Comparison of ENCODE assay signal across 29 cellular contexts in the genomic region with DNA sequence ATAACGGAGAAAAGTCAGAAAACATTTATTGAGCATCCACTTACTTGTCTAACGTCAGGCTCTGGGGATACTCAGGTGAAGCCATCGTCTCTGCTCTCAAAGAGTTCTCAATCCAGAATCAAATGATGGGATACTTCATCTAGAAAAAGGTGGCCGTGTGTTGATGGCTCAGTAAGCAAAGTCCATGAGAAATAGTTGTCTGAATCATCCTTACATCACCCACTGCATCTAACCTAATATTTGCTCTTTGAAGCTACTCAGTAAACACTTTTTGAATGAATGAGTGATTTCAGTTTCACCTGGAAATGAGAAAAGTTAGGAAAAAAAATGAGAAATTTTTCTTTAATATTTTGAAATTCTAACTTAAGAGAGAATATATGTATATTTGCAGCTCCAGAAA.
"Had no signal": no experiment of that assay in that cellular context is flagged by ENCODE, and none has a peak within 500 bp of the region (broad histone marks: within the 10 kb centered on the region; RNA-seq: fewer than 3 reads in every experiment).

No MANE protein-coding gene starts in this region.

- H3K79me2 ChIP-seq: parathyroid adenoma had no signal

- H3K27me3 ChIP-seq: neural progenitor cell, neutrophil, right lobe of liver, testis, thyroid gland, upper lobe of right lung had no signal

- H3K9ac ChIP-seq: neural progenitor cell, parathyroid adenoma had no signal

- H3K9me3 ChIP-seq: left ventricle myocardium inferior, neutrophil, psoas muscle, right lobe of liver, testis, thyroid gland, upper lobe of right lung had no signal

- FAIRE-seq: islet of Langerhans, kidney, urothelium cell line had no signal

- H3K36me3 ChIP-seq: left ventricle myocardium inferior, neural progenitor cell, neutrophil, right lobe of liver, thyroid gland, upper lobe of right lung had no signal

- H2AFZ ChIP-seq: neural progenitor cell, parathyroid adenoma had no signal

- H3K4me3 ChIP-seq: left ventricle myocardium inferior, lung, neural progenitor cell, psoas muscle, right lobe of liver, smooth muscle cell, testis, thyroid gland, upper lobe of right lung had no signal

- H3K27ac ChIP-seq: left ventricle myocardium inferior, neural progenitor cell, parathyroid adenoma, psoas muscle, right lobe of liver, testis, thyroid gland, upper lobe of right lung had no signal

- DNase-seq: hypothalamus; immature natural killer cell; kidney; left ventricle myocardium inferior; mesendoderm; naive B cell; natural killer cell; nephron progenitor cell; occipital lobe; psoas muscle; right lobe of liver; stimulated activated CD4-positive, alpha-beta T cell treated with anti-CD3 and anti-CD28 coated beads, Interleukin-1b, Interleukin-23, amount 100 ng/mL, for 48 hours; stimulated activated CD4-positive, alpha-beta T cell treated with anti-CD3 and anti-CD28 coated beads, Interleukin-2, amount 100 ng/mL, for 48 hours; stimulated activated CD4-positive, alpha-beta T cell treated with anti-CD3 and anti-CD28 coated beads, Interleukin-4, amount 100 ng/mL, for 4 hours; stimulated activated CD8-positive, alpha-beta memory T cell treated with anti-CD3 and anti-CD28 coated beads, Interleukin-4, amount 100 ng/mL, for 48 hours; stimulated activated naive CD4-positive, alpha-beta T cell treated with Interleukin-2 at 50 U/mL for 16 hours; stimulated activated naive CD8-positive, alpha-beta T cell treated with anti-CD3 and anti-CD28 coated beads, Interleukin-15, amount 100 ng/mL, for 72 hours; testis; thyroid gland; trophoblast cell; upper lobe of right lung had no signal

- H3K4me1 ChIP-seq: left ventricle myocardium inferior, neural progenitor cell, parathyroid adenoma, psoas muscle, right lobe of liver, testis, thyroid gland, upper lobe of right lung had no signal

- H3K4me2 ChIP-seq: neural progenitor cell, smooth muscle cell had no signal

- ATAC-seq: natural killer cell; psoas muscle; stimulated activated memory B cell treated with anti-CD40 and anti-IgM and Interleukin-4, amounts not matched to agents 10 μg/mL and 1 μg/mL and 100 μg/mL, for 72 hours; stimulated activated naive CD8-positive, alpha-beta T cell treated with anti-CD3 and anti-CD28 coated beads, Interleukin-15, amount 100 ng/mL, for 72 hours; upper lobe of right lung had no signal
